ENCODE assay signal across 6 cellular contexts in genomic region chr18:56386856-56387255, GRCh38.
"Had no signal": no experiment of that assay in that cellular context is flagged by ENCODE, and none has a peak within 500 bp of the region (broad histone marks: within the 10 kb centered on the region; RNA-seq: fewer than 3 reads in every experiment).

No MANE protein-coding gene starts in this region.

- ATAC-seq: HepG2, K562 had no signal

- DNase-seq: IMR-90, KBM-7, KG1 had no signal

- H3K4me3 ChIP-seq: K562 had no signal

- H3K27ac ChIP-seq: HL-60 had no signal
